Comparison of ENCODE assay signal across 11 cellular contexts in genomic region chr11:114154271-114155047, GRCh38.
DNase-seq lines count a peak whose midpoint lies in the region; ATAC-seq and TF ChIP-seq lines count a peak whose summit lies in the region.
"Had no signal": no experiment of that assay in that cellular context is flagged by ENCODE, and none has a peak within 500 bp of the region (broad histone marks: within the 10 kb centered on the region; RNA-seq: fewer than 3 reads in every experiment).

No MANE protein-coding gene starts in this region.

- intact Hi-C loops in right lobe of liver (cut with DNase I), result loop anchor here in 1 of 2 donors (10.0 kb wide), 1 partner anchor 90 kb away; no protein-coding TSS in a partner anchor

- H3K27ac ChIP-seq in HEK293 (ENCODE audit: extremely low read depth, low read depth, low read length), result no peak overlapping the region
- peak overlapping the region; percentile 85 to 98 (median 93) for H3K27ac ChIP-seq in right lobe of liver
- H3K27ac ChIP-seq in subcutaneous abdominal adipose tissue (ENCODE audit: low read depth, low read length), result peak overlapping the region; percentile 89
- H3K27ac ChIP-seq: SJSA1 had no signal

- H3K4me3 Mint-ChIP-seq in T-cell, result no peak overlapping the region

- no peaks in the 10 kb centered on the region for H3K36me3 Mint-ChIP-seq in T-cell

- POLR2A ChIA-PET in HEK293 (lab: Yijun Ruan, JAX), result no interaction called here
- POLR2A ChIA-PET in T-cell (lab: Charles Lee), result no interaction called here

- peak; percentile 95 for DNase-seq in choroid plexus epithelial cell (ENCODE audit: low read depth)
- DNase-seq in right lobe of liver, result peak in 1 of 3 donors; percentile 81
- no peak for DNase-seq in GOT3 (lab: John Stamatoyannopoulos, UW)
- no peak for DNase-seq in T-cell
- DNase-seq: DMS153, NCI-H2081 treated with DMSO at 0.1 percent for 48 hours had no signal

- no peaks in the 10 kb centered on the region for H3K9me3 Mint-ChIP-seq in T-cell

- H3K4me3 ChIP-seq in HEK293 (ENCODE audit: low read depth, low read length), result no peak overlapping the region
- no peak overlapping the region for H3K4me3 ChIP-seq in choroid plexus epithelial cell (ENCODE audit: low read depth, low read length)
- H3K4me3 ChIP-seq in right lobe of liver, result no peak overlapping the region
- H3K4me3 ChIP-seq in subcutaneous abdominal adipose tissue (ENCODE audit: low read depth in 1 of 5, low read length in 5 of 5), result peak overlapping the region in 1 of 5 donors; percentile 22
- H3K4me3 ChIP-seq: SJSA1 had no signal

- H3K9me3 ChIP-seq in HEK293 (ENCODE audit: control insufficient read depth, insufficient read depth, low read depth, low read length) (no peaks in the 10 kb centered on the region), right lobe of liver (no peaks in the 10 kb centered on the region), subcutaneous abdominal adipose tissue (ENCODE audit: control insufficient read depth in 5 of 5, low read length in 5 of 5) (no peaks in the 10 kb centered on the region)
- H3K9me3 ChIP-seq: SJSA1 had no signal

- H3K36me3 ChIP-seq in HEK293 (ENCODE audit: control insufficient read depth in 2 of 2, insufficient read depth in 1 of 2, low read length in 2 of 2) (peaks cover 0 to 5% of the 10 kb centered on the region in 2 experiments; a peak in 1 of 3 replicates), right lobe of liver (peaks cover 0 to 25% (median 10%) of the 10 kb centered on the region in 4 donors), subcutaneous abdominal adipose tissue (ENCODE audit: control insufficient read depth in 5 of 5, insufficient read depth in 5 of 5, low read length in 5 of 5) (peaks cover 0 to 30% (median 26%) of the 10 kb centered on the region in 5 donors)
- H3K36me3 ChIP-seq: SJSA1 had no signal

- 5% methylated on average over 3 of the region's 5 CpGs for WGBS in right lobe of liver (ENCODE audit: insufficient coverage, low coverage, low lambda C conversion rate, missing lambda C conversion rate)

- ATAC-seq in right lobe of liver (peak; percentile 60 to 78 (median 67)), SK-N-SH treated with all-trans-retinoic acid at 6 μM for 48 hours (no peak), HG02973 (IDR thresholded peaks at IDR 0.05; ENCODE audit: unreplicated experiment) (no peak), T-cell (replicated peaks in 1 of 4) (no peak)

- H3K4me1 Mint-ChIP-seq in T-cell, result peaks cover 53 to 62% (median 58%) of the 10 kb centered on the region in 3 donors

- peak overlapping the region in 2 of 5 donors; percentile 7 to 30 for H3K9ac ChIP-seq in subcutaneous abdominal adipose tissue (ENCODE audit: low read length in 5 of 5)

- no peaks in the 10 kb centered on the region for H3K27me3 Mint-ChIP-seq in T-cell

- H3K4me1 ChIP-seq in HEK293 (ENCODE audit: control insufficient read depth, insufficient read depth, low read length), result peaks cover 3% of the 10 kb centered on the region; the same call in 1 of the 2 replicates
- peaks cover 0 to 97% (median 49%) of the 10 kb centered on the region in 4 donors for H3K4me1 ChIP-seq in right lobe of liver
- H3K4me1 ChIP-seq in subcutaneous abdominal adipose tissue (ENCODE audit: control insufficient read depth in 5 of 5, insufficient read depth in 5 of 5, low read length in 5 of 5), result peaks cover 28 to 93% (median 83%) of the 10 kb centered on the region in 5 donors
- H3K4me1 ChIP-seq: SJSA1 had no signal

- no peak for TF ChIP-seq CTCF in HEK293 (tag by site-specific recombination; IDR thresholded peaks at IDR 0.05)
- no peak for TF ChIP-seq CTCF in choroid plexus epithelial cell (conservative IDR thresholded peaks at IDR 0.05; ENCODE audit: low read depth, low read length)
- no peak for TF ChIP-seq CTCF in right lobe of liver (IDR thresholded peaks at IDR 0.05)

- CTCF ChIA-PET in HEK293 (lab: Yijun Ruan, JAX) (no interaction called here), T-cell (lab: Charles Lee) (no interaction called here)

- H3K27me3 ChIP-seq in right lobe of liver, result no peaks in the 10 kb centered on the region
- H3K27me3 ChIP-seq in subcutaneous abdominal adipose tissue (ENCODE audit: control insufficient read depth in 5 of 5, insufficient read depth in 4 of 5, low read length in 5 of 5), result no peaks in the 10 kb centered on the region
- H3K27me3 ChIP-seq: SJSA1 had no signal

- peak overlapping the region in 1 of 2 donors; percentile 11 for H3K27ac Mint-ChIP-seq in T-cell

- peak; percentile 36 for TF ChIP-seq POLR2A in right lobe of liver (IDR thresholded peaks at IDR 0.05)

TF ChIP-seq in HEK293, 187 proteins besides CTCF, POLR2A, EP300 and RAD21:
- TF ChIP-seq ZNF354C (tag by site-specific recombination; IDR thresholded peaks at IDR 0.05; ENCODE audit: borderline replicate concordance, low read depth) (no peak), ZNF10 (tag by site-specific recombination; IDR thresholded peaks at IDR 0.05) (no peak), ZIC2 (tag by site-specific recombination; IDR thresholded peaks at IDR 0.05) (0 out of 2 replicates have a peak, but pooled peaks have one; percentile 14), ZNF140 (tag by site-specific recombination; IDR thresholded peaks at IDR 0.05) (no peak)

TF ChIP-seq in SK-N-SH treated with all-trans-retinoic acid at 6 μM for 48 hours, 23 proteins besides CTCF, POLR2A, EP300 and RAD21:
- TF ChIP-seq RARB (CRISPR knock-in tag; IDR thresholded peaks at IDR 0.05), result no peak
- TF ChIP-seq CREB5 (CRISPR knock-in tag; IDR thresholded peaks at IDR 0.05; ENCODE audit: low read depth), result no peak
- TF ChIP-seq CSDC2 (CRISPR knock-in tag; IDR thresholded peaks at IDR 0.05), result no peak
- no peak for TF ChIP-seq GLIS3 (CRISPR knock-in tag; IDR thresholded peaks at IDR 0.05)
- TF ChIP-seq TSHZ2 (CRISPR knock-in tag; IDR thresholded peaks at IDR 0.05), result no peak
- no peak for TF ChIP-seq BACH2 (CRISPR knock-in tag; IDR thresholded peaks at IDR 0.05; ENCODE audit: borderline replicate concordance)
- TF ChIP-seq PATZ1 (CRISPR knock-in tag; IDR thresholded peaks at IDR 0.05; ENCODE audit: borderline replicate concordance), result no peak
- TF ChIP-seq ARNTL (CRISPR knock-in tag; IDR thresholded peaks at IDR 0.05; ENCODE audit: borderline replicate concordance, low read depth), result no peak
- TF ChIP-seq ZFP30 (CRISPR knock-in tag; IDR thresholded peaks at IDR 0.05), result no peak
- TF ChIP-seq ZC3H10 (CRISPR knock-in tag; IDR thresholded peaks at IDR 0.05), result no peak
- TF ChIP-seq TOX (CRISPR knock-in tag; IDR thresholded peaks at IDR 0.05; ENCODE audit: borderline replicate concordance), result no peak
- TF ChIP-seq PPARA (CRISPR knock-in tag; IDR thresholded peaks at IDR 0.05; ENCODE audit: borderline replicate concordance), result no peak
- TF ChIP-seq ZFP3 (CRISPR knock-in tag; IDR thresholded peaks at IDR 0.05), result no peak

Comparison
In these comparisons a context has a peak if more than half of its experiments do, and no peak if none do; other contexts are left out.
1. ATAC-seq: peak in right lobe of liver (4 of 4); none in SK-N-SH treated with all-trans-retinoic acid at 6 μM for 48 hours (single experiment), HG02973 (single experiment) and T-cell (0 of 4).